ENCODE assay signal across 13 cellular contexts in genomic region chr2:23285076-23285795, GRCh38.
"Had no signal": no experiment of that assay in that cellular context is flagged by ENCODE, and none has a peak within 500 bp of the region (broad histone marks: within the 10 kb centered on the region; RNA-seq: fewer than 3 reads in every experiment).

No MANE protein-coding gene starts in this region.

- H3K27ac Mint-ChIP-seq: activated B cell treated with CpG ODN at 0.5 μM for 24 hours; activated CD4-positive, alpha-beta T cell treated with anti-CD3 and anti-CD28 coated beads, Interleukin-2, amount 10 ng/mL, durations not matched to agents 24 days and 14 days; activated naive CD8-positive, alpha-beta T cell treated with anti-CD3 and anti-CD28 coated beads, Interleukin-2, amount 50 U/mL, for 24 hours; effector memory CD8-positive, alpha-beta T cell; nephron progenitor cell; T-helper 1 cell treated with Interleukin-12 subunit alpha and Interleukin-12 subunit beta and Interleukin-4 antibody, amounts not matched to agents 30 μg/mL and 1 μg/mL, for 36 hours had no signal

- H3K4me3 ChIP-seq: lung, ovary, skin epidermis had no signal

- H3K9me3 Mint-ChIP-seq: activated CD4-positive, alpha-beta T cell treated with anti-CD3 and anti-CD28 coated beads, Interleukin-2, amount 10 ng/mL, durations not matched to agents 24 days and 14 days; nephron progenitor cell; T-helper 1 cell treated with Interleukin-12 subunit alpha and Interleukin-12 subunit beta and Interleukin-4 antibody, amounts not matched to agents 30 μg/mL and 1 μg/mL, for 36 hours had no signal

- H3K27me3 ChIP-seq: ovary had no signal

- H3K4me3 Mint-ChIP-seq: activated B cell treated with CpG ODN at 0.5 μM for 24 hours; activated CD4-positive, alpha-beta T cell treated with anti-CD3 and anti-CD28 coated beads, Interleukin-2, amount 10 ng/mL, durations not matched to agents 24 days and 14 days; activated naive CD8-positive, alpha-beta T cell treated with anti-CD3 and anti-CD28 coated beads, Interleukin-2, amount 50 U/mL, for 24 hours; effector memory CD8-positive, alpha-beta T cell; nephron progenitor cell; T-helper 1 cell treated with Interleukin-12 subunit alpha and Interleukin-12 subunit beta and Interleukin-4 antibody, amounts not matched to agents 30 μg/mL and 1 μg/mL, for 36 hours had no signal

- H3K36me3 ChIP-seq: ovary had no signal

- H3K9me3 ChIP-seq: ovary had no signal

- H3K27me3 Mint-ChIP-seq: activated naive CD8-positive, alpha-beta T cell treated with anti-CD3 and anti-CD28 coated beads, Interleukin-2, amount 50 U/mL, for 24 hours had no signal

- H3K4me1 Mint-ChIP-seq: activated B cell treated with CpG ODN at 0.5 μM for 24 hours; activated CD4-positive, alpha-beta T cell treated with anti-CD3 and anti-CD28 coated beads, Interleukin-2, amount 10 ng/mL, durations not matched to agents 24 days and 14 days; activated naive CD8-positive, alpha-beta T cell treated with anti-CD3 and anti-CD28 coated beads, Interleukin-2, amount 50 U/mL, for 24 hours had no signal

- H3K27ac ChIP-seq: ovary had no signal

- ATAC-seq: activated naive CD8-positive, alpha-beta T cell treated with anti-CD3 and anti-CD28 coated beads, Interleukin-2, amount 50 U/mL, for 24 hours; effector memory CD8-positive, alpha-beta T cell; left colon had no signal

- DNase-seq: activated B cell treated with CpG ODN at 0.5 μM for 24 hours; activated CD4-positive, alpha-beta T cell treated with anti-CD3 and anti-CD28 coated beads, Interleukin-2, amount 10 ng/mL, durations not matched to agents 24 days and 14 days; activated naive CD4-positive, alpha-beta T cell treated with Interleukin-2 at 50 U/mL for 16 hours; activated naive CD8-positive, alpha-beta T cell treated with anti-CD3 and anti-CD28 coated beads, Interleukin-2, amount 50 U/mL, for 24 hours; caudate nucleus; cortex of kidney; effector memory CD8-positive, alpha-beta T cell; left colon; nephron progenitor cell; ovary had no signal
